ENCODE assay signal across 29 cellular contexts in the genomic region with DNA sequence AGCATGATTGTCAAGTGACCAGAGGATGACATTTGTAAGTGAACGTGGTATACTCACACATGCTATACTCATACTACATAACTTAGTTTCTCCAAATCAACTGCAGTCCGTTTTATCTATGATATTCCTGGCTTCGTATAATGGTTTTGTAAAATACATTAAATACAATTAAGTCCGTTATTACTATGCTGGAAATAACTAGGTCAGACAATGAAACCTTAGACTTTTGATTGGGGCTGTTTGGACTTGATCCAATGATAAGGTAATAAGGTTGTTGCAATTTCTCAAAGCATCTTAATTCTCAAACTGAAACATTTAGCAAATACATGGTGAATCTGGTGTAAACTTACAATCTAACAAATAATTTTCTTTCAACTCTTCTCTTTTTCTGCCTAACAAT.
"Had no signal": no experiment of that assay in that cellular context is flagged by ENCODE, and none has a peak within 500 bp of the region (broad histone marks: within the 10 kb centered on the region; RNA-seq: fewer than 3 reads in every experiment).

No MANE protein-coding gene starts in this region.

- H3K27me3 ChIP-seq: adrenal gland, body of pancreas, brain microvascular endothelial cell, breast epithelium had no signal

- DNase-seq: activated B cell treated with CpG ODN at 0.5 μM for 24 hours; activated CD4-positive, alpha-beta memory T cell treated with anti-CD3 and anti-CD28 coated beads for 36 hours; activated CD4-positive, alpha-beta T cell treated with anti-CD3 and anti-CD28 coated beads for 4 hours; activated CD4-positive, alpha-beta T cell treated with anti-CD3 and anti-CD28 coated beads, Interleukin-2, amount 10 ng/mL, durations not matched to agents 24 days and 14 days; activated CD4-positive, alpha-beta T cell treated with anti-CD3 and anti-CD28 coated beads, Interleukin-2, amount 50 U/mL, for 1 hour; activated CD4-positive, alpha-beta T cell treated with anti-CD3 and anti-CD28 coated beads, Interleukin-2, amount 50 U/mL, for 4 hours; activated CD4-positive, CD25-positive, alpha-beta regulatory T cell treated with anti-CD3 and anti-CD28 coated beads, Interleukin-2, amount 50 U/mL, for 72 hours; activated CD8-positive, alpha-beta memory T cell treated with anti-CD3 and anti-CD28 coated beads, Interleukin-2, amount 50 U/mL, for 4 hours; activated CD8-positive, alpha-beta T cell treated with anti-CD3 and anti-CD28 coated beads for 36 hours; activated effector memory CD4-positive, alpha-beta T cell treated with anti-CD3 and anti-CD28 coated beads, Interleukin-2, amount 50 U/mL, for 16 hours; activated gamma-delta T cell treated with Interleukin-2 at 50 U/mL for 16 hours; activated naive CD4-positive, alpha-beta T cell; activated naive CD4-positive, alpha-beta T cell treated with anti-CD3 and anti-CD28 coated beads for 36 hours; activated naive CD4-positive, alpha-beta T cell treated with anti-CD3 and anti-CD28 coated beads, Interleukin-2, amount 50 U/mL, for 16 hours; activated naive CD8-positive, alpha-beta T cell treated with anti-CD3 and anti-CD28 coated beads for 36 hours; activated T-cell treated with anti-CD3 and anti-CD28 coated beads for 4 hours; activated T-cell treated with anti-CD3 and anti-CD28 coated beads, Interleukin-2, amount 50 U/mL, for 1 hour; activated T-cell treated with anti-CD3 and anti-CD28 coated beads, Interleukin-2, amount 50 U/mL, for 4 hours; activated T-cell treated with anti-CD3 and anti-CD28 coated beads, Interleukin-2, amount 50 U/mL, for 72 hours; adrenal gland; amniotic stem cell; aorta; body of pancreas; brain microvascular endothelial cell; central memory CD4-positive, alpha-beta T cell; T-helper 2 cell; T-helper 9 cell had no signal

- H3K9me3 ChIP-seq: body of pancreas, breast epithelium had no signal

- H3K36me3 ChIP-seq: adrenal gland, brain microvascular endothelial cell had no signal

- H3K4me1 ChIP-seq: adrenal gland, body of pancreas, breast epithelium had no signal

- H3K27ac ChIP-seq: adrenal gland, body of pancreas, brain microvascular endothelial cell, breast epithelium, VCaP had no signal

- H3K4me3 ChIP-seq: adrenal gland, body of pancreas, breast epithelium had no signal
